ENCODE assay signal across 11 cellular contexts in genomic region chr12:45757172-45757571, GRCh38.
"Had no signal": no experiment of that assay in that cellular context is flagged by ENCODE, and none has a peak within 500 bp of the region (broad histone marks: within the 10 kb centered on the region; RNA-seq: fewer than 3 reads in every experiment).

No MANE protein-coding gene starts in this region.

- H3K27me3 ChIP-seq: pancreas, stomach, tibial nerve, vagina had no signal

- H3K27ac Mint-ChIP-seq: activated naive CD8-positive, alpha-beta T cell treated with anti-CD3 and anti-CD28 coated beads for 36 hours; activated T-helper 2 cell treated with anti-CD3 and anti-CD28 coated beads, Interferon-gamma antibody, Interleukin-2, Interleukin-4, amounts not matched to agents 10 μg/mL and 5 μg/mL and 100 μg/mL, durations not matched to agents 14 hours and 24 hours and 36 hours had no signal

- H3K4me3 ChIP-seq: left ventricle myocardium inferior, pancreas, skin epidermis, stomach, tibial nerve, vagina had no signal

- H3K4me1 ChIP-seq: vagina had no signal

- H3K9me3 Mint-ChIP-seq: activated naive CD8-positive, alpha-beta T cell treated with anti-CD3 and anti-CD28 coated beads for 36 hours; activated T-helper 2 cell treated with anti-CD3 and anti-CD28 coated beads, Interferon-gamma antibody, Interleukin-2, Interleukin-4, amounts not matched to agents 10 μg/mL and 5 μg/mL and 100 μg/mL, durations not matched to agents 14 hours and 24 hours and 36 hours had no signal

- H3K27me3 Mint-ChIP-seq: activated naive CD8-positive, alpha-beta T cell treated with anti-CD3 and anti-CD28 coated beads for 36 hours had no signal

- DNase-seq: activated naive CD8-positive, alpha-beta T cell treated with anti-CD3 and anti-CD28 coated beads for 36 hours; left ventricle myocardium inferior; mesendoderm; pancreas; stimulated activated CD4-positive, alpha-beta T cell treated with anti-CD3 and anti-CD28 coated beads, Interleukin-4, amount 100 ng/mL, for 4 hours; stomach had no signal

- H3K9me3 ChIP-seq: left ventricle myocardium inferior, pancreas, stomach, tibial nerve, vagina had no signal

- H3K4me3 Mint-ChIP-seq: activated naive CD8-positive, alpha-beta T cell treated with anti-CD3 and anti-CD28 coated beads for 36 hours had no signal

- H3K27ac ChIP-seq: left ventricle myocardium inferior, pancreas, skin epidermis, tibial nerve, vagina had no signal

- ATAC-seq: activated CD4-positive, CD25-positive, alpha-beta regulatory T cell treated with anti-CD3 and anti-CD28 coated beads, Interleukin-2, amount 50 U/mL, for 24 hours; pancreas had no signal

- H3K36me3 ChIP-seq: left ventricle myocardium inferior, pancreas, vagina had no signal
